Comparison of ENCODE assay signal across 15 cellular contexts in the genomic region with DNA sequence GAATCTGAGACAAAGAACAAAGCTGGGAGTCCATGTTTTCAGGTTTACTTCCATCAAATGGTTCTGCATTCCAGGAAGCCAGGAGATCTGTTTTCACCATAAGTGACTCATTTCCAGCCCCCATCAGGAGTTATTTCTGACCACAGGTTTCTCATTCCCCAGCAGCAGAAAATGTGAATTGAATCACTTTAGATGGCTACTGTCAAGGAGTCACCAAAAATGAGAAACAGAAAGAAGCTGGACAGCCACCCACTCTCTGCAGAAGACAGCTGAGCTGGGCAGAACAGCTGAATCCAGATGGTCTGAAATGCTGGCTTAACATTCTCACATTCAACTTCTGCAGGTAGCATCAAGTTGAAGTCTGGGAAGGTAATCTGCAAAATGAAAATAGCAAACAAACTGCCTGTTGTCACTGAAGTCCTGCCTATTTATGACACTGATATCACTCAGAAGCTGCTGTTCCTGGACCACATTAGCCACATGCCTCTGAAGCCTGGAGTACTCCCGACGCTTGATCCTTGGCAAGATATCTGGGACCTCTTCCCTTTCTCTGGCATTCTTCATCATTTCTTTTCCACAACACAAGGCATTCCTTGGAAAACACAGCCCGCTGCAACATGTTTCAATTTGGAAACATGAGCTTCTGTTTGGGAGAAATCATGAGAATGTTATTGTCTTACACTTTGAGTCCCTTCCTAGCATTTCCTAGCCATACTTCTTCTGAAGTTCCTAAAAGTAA. TPM values are rescaled to one million over a fixed set of nuclear protein-coding genes. Genes with fewer than 3 reads are reported as not detected.
DNase-seq lines count a peak whose midpoint lies in the region; ATAC-seq and TF ChIP-seq lines count a peak whose summit lies in the region.
"Had no signal": no experiment of that assay in that cellular context is flagged by ENCODE, and none has a peak within 500 bp of the region (broad histone marks: within the 10 kb centered on the region; RNA-seq: fewer than 3 reads in every experiment).

No MANE protein-coding gene starts in this region.

- peaks cover 0 to 4% (median 0%) of the 10 kb centered on the region in 6 donors for H3K9me3 Mint-ChIP-seq in immature natural killer cell

- no peaks in the 10 kb centered on the region for H4K20me1 ChIP-seq in MM.1S (ENCODE audit: insufficient read depth, low read length)

- peaks cover 14% of the 10 kb centered on the region for H3F3A ChIP-seq in MM.1S (ENCODE audit: insufficient read depth, low read length)

- H3K79me2 ChIP-seq in ACC112 (ENCODE audit: control insufficient read depth, insufficient read depth, low read length, unreplicated experiment) (no peaks in the 10 kb centered on the region), MM.1S (ENCODE audit: low read length) (no peaks in the 10 kb centered on the region)

- H3K27ac ChIP-seq in ACC112 (ENCODE audit: low read depth, low read length): peak overlapping the region; percentile 54
- peak overlapping the region; percentile 62 for H3K27ac ChIP-seq in MM.1S (ENCODE audit: low read length)

- no peaks in the 10 kb centered on the region for H3K4me1 Mint-ChIP-seq in immature natural killer cell
- H3K4me1 Mint-ChIP-seq: activated naive CD4-positive, alpha-beta T cell treated with anti-CD3 and anti-CD28 coated beads, Interleukin-2, amount 10 ng/mL, durations not matched to agents 7 days and 5 days had no signal

- H3K4me1 ChIP-seq in ACC112 (ENCODE audit: control insufficient read depth, insufficient read depth, low read length, unreplicated experiment): peaks cover 26% of the 10 kb centered on the region
- peaks cover 36% of the 10 kb centered on the region for H3K4me1 ChIP-seq in MM.1S (ENCODE audit: low read length)
- H3K4me1 ChIP-seq: HAP-1 had no signal

- DNase-seq in MM.1S: peak; percentile 79
- DNase-seq in dermis blood vessel endothelial cell: peak; percentile 73
- peak; percentile 12 for DNase-seq in left kidney (ENCODE audit: low read depth, low spot score)
- no peak for DNase-seq in LoVo (ENCODE audit: low spot score)
- no peak for DNase-seq in immature natural killer cell
- no peak for DNase-seq in HUDEP-2 (lab: John Stamatoyannopoulos, UW; ENCODE audit: unreplicated experiment in 76 of 76)
- DNase-seq: activated CD4-positive, alpha-beta T cell treated with anti-CD3 and anti-CD28 coated beads, Interleukin-2, amount 10 ng/mL, durations not matched to agents 24 days and 14 days; activated naive CD4-positive, alpha-beta T cell treated with anti-CD3 and anti-CD28 coated beads, Interleukin-2, amount 10 ng/mL, durations not matched to agents 7 days and 5 days; AML-193; effector memory CD4-positive, alpha-beta T cell; left colon had no signal

- H3K36me3 Mint-ChIP-seq in immature natural killer cell: no peaks in the 10 kb centered on the region
- H3K36me3 Mint-ChIP-seq: activated naive CD4-positive, alpha-beta T cell treated with anti-CD3 and anti-CD28 coated beads, Interleukin-2, amount 10 ng/mL, durations not matched to agents 7 days and 5 days had no signal

- H3K36me3 ChIP-seq in ACC112 (ENCODE audit: insufficient read depth, low read length) (no peaks in the 10 kb centered on the region), MM.1S (replicated peaks; ENCODE audit: insufficient read depth, low read length) (no peaks in the 10 kb centered on the region)
- H3K36me3 ChIP-seq: HAP-1 had no signal

- H3K27ac Mint-ChIP-seq in immature natural killer cell: no peak overlapping the region
- H3K27ac Mint-ChIP-seq: activated CD4-positive, alpha-beta T cell treated with anti-CD3 and anti-CD28 coated beads, Interleukin-2, amount 10 ng/mL, durations not matched to agents 24 days and 14 days; activated naive CD4-positive, alpha-beta T cell treated with anti-CD3 and anti-CD28 coated beads, Interleukin-2, amount 10 ng/mL, durations not matched to agents 7 days and 5 days; progenitor cell of endocrine pancreas had no signal

- H2AFZ ChIP-seq in ACC112 (ENCODE audit: low read length, unreplicated experiment) (no peak overlapping the region), MM.1S (ENCODE audit: low read length) (peak overlapping the region; percentile 27; the same call in 1 of the 2 replicates)

- no peak for ATAC-seq in HG03521 (IDR thresholded peaks at IDR 0.05; ENCODE audit: unreplicated experiment)
- ATAC-seq: left colon had no signal

- peaks cover 1 to 5% (median 5%) of the 10 kb centered on the region in 3 donors for H3K27me3 Mint-ChIP-seq in immature natural killer cell (ENCODE audit: low read depth in 3 of 3)
- H3K27me3 Mint-ChIP-seq: progenitor cell of endocrine pancreas had no signal

- H3K9ac ChIP-seq in MM.1S (ENCODE audit: low read length): no peak overlapping the region

- no peaks in the 10 kb centered on the region for H3K27me3 ChIP-seq in ACC112 (ENCODE audit: insufficient read depth, low read length)
- H3K27me3 ChIP-seq in MM.1S (replicated peaks; ENCODE audit: insufficient read depth, low read length): no peaks in the 10 kb centered on the region

- TF ChIP-seq CTCF in MM.1S (IDR thresholded peaks at IDR 0.05; ENCODE audit: low read length): no peak

- H3K9me3 ChIP-seq in MM.1S (replicated peaks; ENCODE audit: insufficient read depth, low read length): no peaks in the 10 kb centered on the region
- H3K9me3 ChIP-seq: HAP-1 had no signal

- no peaks in the 10 kb centered on the region for H3K9me2 ChIP-seq in MM.1S (replicated peaks; ENCODE audit: insufficient read depth, low read length)

- no peak overlapping the region for H3K4me3 Mint-ChIP-seq in immature natural killer cell
- H3K4me3 Mint-ChIP-seq: activated CD4-positive, alpha-beta T cell treated with anti-CD3 and anti-CD28 coated beads, Interleukin-2, amount 10 ng/mL, durations not matched to agents 24 days and 14 days; activated naive CD4-positive, alpha-beta T cell treated with anti-CD3 and anti-CD28 coated beads, Interleukin-2, amount 10 ng/mL, durations not matched to agents 7 days and 5 days had no signal

- peak overlapping the region; percentile 55 for H3K4me2 ChIP-seq in MM.1S (ENCODE audit: low read depth, low read length)

- H3K4me3 ChIP-seq in ACC112 (ENCODE audit: low read depth, low read length) (no peak overlapping the region), MM.1S (ENCODE audit: low read length) (no peak overlapping the region)
- H3K4me3 ChIP-seq: HAP-1 had no signal

RNA-seq across cellular contexts. Expression of a gene that starts 15.3 kb away (rescaled TPM):
- not detected in 2 replicates for total RNA-seq in dermis blood vessel endothelial cell
- polyA plus RNA-seq in immature natural killer cell: not detected
- total RNA-seq: activated CD4-positive, alpha-beta T cell treated with anti-CD3 and anti-CD28 coated beads, Interleukin-2, amount 10 ng/mL, durations not matched to agents 24 days and 14 days; progenitor cell of endocrine pancreas had no signal

RNA-seq across cellular contexts. Expression of a gene that starts 18.4 kb away (rescaled TPM):
- total RNA-seq in dermis blood vessel endothelial cell: 0.05 and 0.17 TPM in 2 replicates
- not detected for polyA plus RNA-seq in immature natural killer cell
- total RNA-seq: activated CD4-positive, alpha-beta T cell treated with anti-CD3 and anti-CD28 coated beads, Interleukin-2, amount 10 ng/mL, durations not matched to agents 24 days and 14 days; progenitor cell of endocrine pancreas had no signal

RNA-seq across cellular contexts. Expression of a gene that starts 30.8 kb away (rescaled TPM):
- total RNA-seq in dermis blood vessel endothelial cell: 0.23 TPM in 1 of 2 replicates, not detected in the other
- not detected for polyA plus RNA-seq in immature natural killer cell
- total RNA-seq: activated CD4-positive, alpha-beta T cell treated with anti-CD3 and anti-CD28 coated beads, Interleukin-2, amount 10 ng/mL, durations not matched to agents 24 days and 14 days; left colon; progenitor cell of endocrine pancreas had no signal

RNA-seq across cellular contexts. Expression of a gene that starts 45.7 kb away (rescaled TPM):
- 84.3 and 218 TPM in 2 replicates for total RNA-seq in dermis blood vessel endothelial cell
- polyA plus RNA-seq in immature natural killer cell: under 1 TPM in 1 of 3 donors, not detected in 2; 0.51 TPM
- total RNA-seq: progenitor cell of endocrine pancreas had no signal

RNA-seq across cellular contexts. Expression of a gene that starts 55.5 kb away (rescaled TPM):
- not detected in 2 replicates for total RNA-seq in dermis blood vessel endothelial cell
- polyA plus RNA-seq in immature natural killer cell: not detected
- total RNA-seq: activated CD4-positive, alpha-beta T cell treated with anti-CD3 and anti-CD28 coated beads, Interleukin-2, amount 10 ng/mL, durations not matched to agents 24 days and 14 days; progenitor cell of endocrine pancreas had no signal

Comparison
In these comparisons a context has a peak if more than half of its experiments do, and no peak if none do; other contexts are left out.
1. DNase-seq: peak in MM.1S (single experiment), dermis blood vessel endothelial cell (single experiment) and left kidney (single experiment); none in LoVo (single experiment), immature natural killer cell (0 of 3) and HUDEP-2 (0 of 76).